Comparison of ENCODE assay signal across 8 cellular contexts in genomic region chr13:48976677-48977625, GRCh38. TPM values are rescaled to one million over a fixed set of nuclear protein-coding genes. Genes with fewer than 3 reads are reported as not detected.
DNase-seq lines count a peak whose midpoint lies in the region; ATAC-seq and TF ChIP-seq lines count a peak whose summit lies in the region.

No MANE protein-coding gene starts in this region.

- DNase-seq in NCI-H1048 (lab: John Stamatoyannopoulos, UW): peak; percentile 37
- no peak for DNase-seq in adrenal gland
- DNase-seq in skeletal muscle cell (ENCODE audit: low read depth): peak; percentile 7
- no peak for DNase-seq in NOMO-1 treated with dmso at 0.1 percent for 144 hours (lab: John Stamatoyannopoulos, UW; ENCODE audit: unreplicated experiment)

- peak in 1 of 2 donors; percentile 7 for TF ChIP-seq POLR2A in adrenal gland (IDR thresholded peaks at IDR 0.05)

- H3K79me2 ChIP-seq in DOHH2 (ENCODE audit: control insufficient read depth, low read length): no peaks in the 10 kb centered on the region

- no peak overlapping the region for H3K27ac ChIP-seq in DOHH2 (ENCODE audit: low read depth, low read length)
- H3K27ac ChIP-seq in adrenal gland: peak overlapping the region; percentile 62 to 99 (median 97)

- peaks cover 17% of the 10 kb centered on the region for H4K20me1 ChIP-seq in DOHH2 (ENCODE audit: control insufficient read depth, insufficient read depth, low read depth, low read length)

- H3K4me3 ChIP-seq in DOHH2 (ENCODE audit: low read length): peak overlapping the region; percentile 80
- peak overlapping the region; percentile 77 to 95 (median 84) for H3K4me3 ChIP-seq in adrenal gland
- peak overlapping the region; percentile 63 for H3K4me3 ChIP-seq in iPS-15b (ENCODE audit: low read depth, low read length)
- peak overlapping the region; percentile 83 for H3K4me3 ChIP-seq in skeletal muscle cell (ENCODE audit: low read depth, low read length)

- H3K4me1 ChIP-seq in DOHH2 (ENCODE audit: control insufficient read depth, low read length) (peaks cover 36% of the 10 kb centered on the region), adrenal gland (replicated peaks in 1 of 2) (peaks cover 0 to 35% of the 10 kb centered on the region in 2 donors), iPS-15b (ENCODE audit: control insufficient read depth, insufficient read depth, low read length) (peaks cover 18% of the 10 kb centered on the region)

- H3K9me3 ChIP-seq in DOHH2 (ENCODE audit: control insufficient read depth, insufficient read depth, low read length) (peaks cover 8% of the 10 kb centered on the region; the same call in 1 of the 2 replicates), adrenal gland (replicated peaks in 1 of 3) (no peaks in the 10 kb centered on the region), iPS-15b (ENCODE audit: control insufficient read depth, insufficient read depth, low read length) (peaks cover 5% of the 10 kb centered on the region)

- no peak overlapping the region for H3K9ac ChIP-seq in iPS-15b (ENCODE audit: low read depth, low read length)

- peaks cover 8% of the 10 kb centered on the region for H3F3A ChIP-seq in DOHH2 (ENCODE audit: control insufficient read depth, insufficient read depth)

- TF ChIP-seq CTCF in DOHH2 (IDR thresholded peaks at IDR 0.05; ENCODE audit: low read depth, low read length, poor library complexity, severe bottlenecking): no peak
- no peak for TF ChIP-seq CTCF in adrenal gland (IDR thresholded peaks at IDR 0.05)

- intact Hi-C loops in adrenal gland (cut with DNase I): no loop called here

- peak overlapping the region; percentile 92 for H3K4me2 ChIP-seq in DOHH2 (ENCODE audit: low read length)

- 1 to 4% (median 2%) methylated on average over 18 to 30 of the region's 30 CpGs for WGBS in adrenal gland, 4 donors

- ATAC-seq in GM21447 (IDR thresholded peaks at IDR 0.05; ENCODE audit: unreplicated experiment) (peak; percentile 11), HG03565 (IDR thresholded peaks at IDR 0.05; ENCODE audit: unreplicated experiment) (no peak)

- H3K9me2 ChIP-seq in DOHH2 (replicated peaks; ENCODE audit: control insufficient read depth, low read length): no peaks in the 10 kb centered on the region

- H3K36me3 ChIP-seq in DOHH2 (ENCODE audit: control insufficient read depth, low read length) (no peaks in the 10 kb centered on the region), adrenal gland (replicated peaks in 1 of 2) (no peaks in the 10 kb centered on the region), iPS-15b (ENCODE audit: control insufficient read depth, insufficient read depth, low read length) (no peaks in the 10 kb centered on the region)

- H3K27me3 ChIP-seq in DOHH2 (ENCODE audit: control insufficient read depth, low read length) (peaks cover 67% of the 10 kb centered on the region), adrenal gland (no peaks in the 10 kb centered on the region), iPS-15b (ENCODE audit: control insufficient read depth, insufficient read depth, low read length) (no peaks in the 10 kb centered on the region)

RNA-seq across cellular contexts. Expression of gene FNDC3A, which starts 1.2 kb away (rescaled TPM):
- total RNA-seq in adrenal gland: 10 to 100 TPM; 42.9 to 91.2 (median 62.4) TPM
- 10 to 100 TPM; 24.4 to 82.7 (median 29.5) TPM for polyA plus RNA-seq in adrenal gland

Comparison
In these comparisons a context has a peak if more than half of its experiments do, and no peak if none do; other contexts are left out.
1. DNase-seq: peak in NCI-H1048 (single experiment) and skeletal muscle cell (single experiment); none in adrenal gland (0 of 7) and NOMO-1 treated with dmso at 0.1 percent for 144 hours (single experiment).
2. Peak in every context shown above with its lines, with median percentiles within 50 percentile points of each other: H3K4me3 ChIP-seq.